1 cellular context compared by ENCODE assay signal in genomic region chr12:94150483-94151225, GRCh38.
TF ChIP-seq lines count a peak whose summit lies in the region.

No MANE protein-coding gene starts in this region.

TF ChIP-seq in liver, 16 proteins besides CTCF, POLR2A, EP300 and RAD21 (continued from another document):
- TF ChIP-seq ZBTB33 (IDR thresholded peaks at IDR 0.05) (no peak), NR2F2 (IDR thresholded peaks at IDR 0.05) (no peak), FOXA1 (IDR thresholded peaks at IDR 0.05) (no peak), FOXA2 (IDR thresholded peaks at IDR 0.05) (no peak)
TF ChIP-seq in liver: peak in this region for 0.
